26 cellular contexts compared by ENCODE assay signal in genomic region chr5:131368866-131369265, GRCh38.
A peak's percentile ranks its signal among the peaks of the same experiment; 100 is the strongest.
DNase-seq lines count a peak whose midpoint lies in the region; ATAC-seq and TF ChIP-seq lines count a peak whose summit lies in the region.
"Had no signal": no experiment of that assay in that cellular context is flagged by ENCODE, and none has a peak within 500 bp of the region (broad histone marks: within the 10 kb centered on the region; RNA-seq: fewer than 3 reads in every experiment).

No MANE protein-coding gene starts in this region.

- H3K27me3 ChIP-seq in foreskin keratinocyte: no peaks in the 10 kb centered on the region
- H3K27me3 ChIP-seq: ascending aorta, colonic mucosa, suprapubic skin, upper lobe of left lung had no signal

- CTCF ChIA-PET in activated B cell treated with CpG ODN at 0.5 μM for 24 hours (lab: Charles Lee): no interaction called here

- no peak overlapping the region for H3K4me3 ChIP-seq in mucosa of descending colon
- H3K4me3 ChIP-seq: ascending aorta, colonic mucosa, PC-9, suprapubic skin, upper lobe of left lung had no signal

- no peak for ATAC-seq in stimulated activated naive CD8-positive, alpha-beta T cell treated with anti-CD3 and anti-CD28 coated beads, Interleukin-15, amount 100 ng/mL, for 72 hours
- ATAC-seq in activated B cell treated with CpG ODN at 0.5 μM for 24 hours (ENCODE audit: low read depth): no peak
- peak; percentile 61 for ATAC-seq in mucosa of descending colon
- ATAC-seq in HG02973 (IDR thresholded peaks at IDR 0.05; ENCODE audit: unreplicated experiment): no peak
- no peak for ATAC-seq in GM21447 (IDR thresholded peaks at IDR 0.05; ENCODE audit: unreplicated experiment)
- ATAC-seq in foreskin keratinocyte: no peak
- ATAC-seq: left ventricle myocardium superior, Right ventricle myocardium inferior had no signal

- intact Hi-C loops in activated B cell treated with CpG ODN at 0.5 μM for 24 hours (cut with micrococcal nuclease): loop anchor here (1.0 kb wide), 1 partner anchor 9 kb away; no protein-coding TSS in a partner anchor
- intact Hi-C loops in mucosa of descending colon (cut with DNase I, micrococcal nuclease): no loop called here

- H3K27ac ChIP-seq in foreskin keratinocyte: no peak overlapping the region
- H3K27ac ChIP-seq: ascending aorta, colonic mucosa, PC-9, suprapubic skin, upper lobe of left lung had no signal

- H3K36me3 Mint-ChIP-seq in stimulated activated naive CD8-positive, alpha-beta T cell treated with anti-CD3 and anti-CD28 coated beads, Interleukin-15, Interleukin-2, amounts not matched to agents 100 ng/mL and 50 ng/mL, for 24 hours (ENCODE audit: low read depth): peaks cover 58% of the 10 kb centered on the region
- H3K36me3 Mint-ChIP-seq in activated B cell treated with CpG ODN at 0.5 μM for 24 hours (ENCODE audit: low read depth): peaks cover 46% of the 10 kb centered on the region

- H3K27ac Mint-ChIP-seq in stimulated activated naive CD8-positive, alpha-beta T cell treated with anti-CD3 and anti-CD28 coated beads, Interleukin-15, Interleukin-2, amounts not matched to agents 100 ng/mL and 50 ng/mL, for 24 hours: peak overlapping the region; percentile 16
- H3K27ac Mint-ChIP-seq in stimulated activated naive CD8-positive, alpha-beta T cell treated with anti-CD3 and anti-CD28 coated beads, Interleukin-15, amount 100 ng/mL, for 72 hours: peak overlapping the region in 1 of 2 donors; percentile 34
- peak overlapping the region; percentile 68 for H3K27ac Mint-ChIP-seq in activated B cell treated with CpG ODN at 0.5 μM for 24 hours

- POLR2A ChIA-PET in activated B cell treated with CpG ODN at 0.5 μM for 24 hours (lab: Charles Lee): interaction anchor here (1.3 kb wide), 1 partner anchor 8 kb away, joined by 3 read pairs; no protein-coding TSS in a partner anchor

- H3K4me1 ChIP-seq in mucosa of descending colon (ENCODE audit: low read depth) (peaks cover 4% of the 10 kb centered on the region), foreskin keratinocyte (peaks cover 16% of the 10 kb centered on the region)
- H3K4me1 ChIP-seq: ascending aorta, colonic mucosa, suprapubic skin had no signal

- H3K36me3 ChIP-seq in mucosa of descending colon (ENCODE audit: low read depth): no peaks in the 10 kb centered on the region
- H3K36me3 ChIP-seq: ascending aorta, colonic mucosa, suprapubic skin, upper lobe of left lung had no signal

- DNase-seq in stimulated activated naive CD8-positive, alpha-beta T cell treated with anti-CD3 and anti-CD28 coated beads, Interleukin-15, amount 100 ng/mL, for 72 hours: no peak
- DNase-seq in activated B cell treated with CpG ODN at 0.5 μM for 24 hours (no peak), mucosa of descending colon (no peak), foreskin keratinocyte (no peak)
- DNase-seq: activated naive CD4-positive, alpha-beta T cell treated with anti-CD3 and anti-CD28 coated beads, Interleukin-2, amount 50 U/mL, for 16 hours; activated T-cell treated with anti-CD3 and anti-CD28 coated beads, Interleukin-2, amount 50 U/mL, for 48 hours; C1 segment of cervical spinal cord; colonic mucosa; effector CD8-positive, alpha-beta T cell; glutamatergic neuron; left ventricle myocardium superior; MV-4-11; NCI-H1436; NCI-H2081 treated with DMSO at 0.1 percent for 48 hours; NCI-H345; NCI-H69; PC-9; SK-N-SH; stimulated activated CD4-positive, alpha-beta T cell treated with anti-CD3 and anti-CD28 coated beads, Interleukin-4, amount 100 ng/mL, for 24 hours; upper lobe of left lung had no signal

- peaks cover 92% of the 10 kb centered on the region for H3K4me1 Mint-ChIP-seq in stimulated activated naive CD8-positive, alpha-beta T cell treated with anti-CD3 and anti-CD28 coated beads, Interleukin-15, Interleukin-2, amounts not matched to agents 100 ng/mL and 50 ng/mL, for 24 hours (ENCODE audit: low read depth)
- H3K4me1 Mint-ChIP-seq in stimulated activated naive CD8-positive, alpha-beta T cell treated with anti-CD3 and anti-CD28 coated beads, Interleukin-15, amount 100 ng/mL, for 72 hours: peaks cover 93% of the 10 kb centered on the region
- peaks cover 74% of the 10 kb centered on the region for H3K4me1 Mint-ChIP-seq in activated B cell treated with CpG ODN at 0.5 μM for 24 hours

- H3K27me3 Mint-ChIP-seq in stimulated activated naive CD8-positive, alpha-beta T cell treated with anti-CD3 and anti-CD28 coated beads, Interleukin-15, Interleukin-2, amounts not matched to agents 100 ng/mL and 50 ng/mL, for 24 hours: no peaks in the 10 kb centered on the region
- H3K27me3 Mint-ChIP-seq in stimulated activated naive CD8-positive, alpha-beta T cell treated with anti-CD3 and anti-CD28 coated beads, Interleukin-15, amount 100 ng/mL, for 72 hours: no peaks in the 10 kb centered on the region
- no peaks in the 10 kb centered on the region for H3K27me3 Mint-ChIP-seq in activated B cell treated with CpG ODN at 0.5 μM for 24 hours

- H3K9me3 ChIP-seq in mucosa of descending colon: no peaks in the 10 kb centered on the region
- H3K9me3 ChIP-seq: ascending aorta, colonic mucosa, SK-N-SH, suprapubic skin, upper lobe of left lung had no signal

- no peak overlapping the region for H3K4me3 Mint-ChIP-seq in stimulated activated naive CD8-positive, alpha-beta T cell treated with anti-CD3 and anti-CD28 coated beads, Interleukin-15, Interleukin-2, amounts not matched to agents 100 ng/mL and 50 ng/mL, for 24 hours
- no peak overlapping the region for H3K4me3 Mint-ChIP-seq in stimulated activated naive CD8-positive, alpha-beta T cell treated with anti-CD3 and anti-CD28 coated beads, Interleukin-15, amount 100 ng/mL, for 72 hours
- H3K4me3 Mint-ChIP-seq in activated B cell treated with CpG ODN at 0.5 μM for 24 hours: no peak overlapping the region

- H3K9me3 Mint-ChIP-seq in stimulated activated naive CD8-positive, alpha-beta T cell treated with anti-CD3 and anti-CD28 coated beads, Interleukin-15, Interleukin-2, amounts not matched to agents 100 ng/mL and 50 ng/mL, for 24 hours: no peaks in the 10 kb centered on the region
- H3K9me3 Mint-ChIP-seq in stimulated activated naive CD8-positive, alpha-beta T cell treated with anti-CD3 and anti-CD28 coated beads, Interleukin-15, amount 100 ng/mL, for 72 hours: no peaks in the 10 kb centered on the region
- no peaks in the 10 kb centered on the region for H3K9me3 Mint-ChIP-seq in activated B cell treated with CpG ODN at 0.5 μM for 24 hours

- no peak for TF ChIP-seq CTCF in activated B cell treated with CpG ODN at 0.5 μM for 24 hours (IDR thresholded peaks at IDR 0.05)
- TF ChIP-seq CTCF in mucosa of descending colon (IDR thresholded peaks at IDR 0.05): no peak
- TF ChIP-seq CTCF in foreskin keratinocyte (conservative IDR thresholded peaks at IDR 0.05): no peak
